9 cellular contexts compared by ENCODE assay signal in the genomic region with DNA sequence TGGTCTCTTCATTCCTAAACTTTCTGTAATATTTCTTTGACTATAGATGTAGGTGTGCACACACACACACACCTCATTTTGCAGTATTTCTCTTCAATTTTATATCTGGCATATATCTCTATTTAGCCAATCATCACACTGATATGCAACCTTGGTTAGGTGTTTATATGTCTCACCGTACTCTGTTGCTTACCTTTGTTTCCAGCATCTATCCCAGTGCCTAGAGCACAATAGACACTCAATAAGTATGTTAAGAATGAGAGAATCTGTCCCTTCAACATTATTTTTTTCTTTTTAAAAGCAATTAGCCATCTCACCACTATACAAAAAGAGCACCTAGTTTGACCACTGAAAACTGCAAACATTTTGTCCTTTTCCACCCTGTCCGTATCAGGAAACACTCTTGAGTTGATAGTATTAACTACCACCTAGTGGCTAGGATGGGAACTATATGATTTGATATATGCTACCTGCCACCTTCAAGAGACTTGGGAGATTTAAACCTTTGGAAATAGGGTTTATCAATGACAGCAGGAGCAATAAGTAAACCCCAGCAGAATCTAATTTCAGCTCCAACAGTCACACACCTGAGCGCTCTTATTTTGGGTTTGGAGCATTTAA. TPM values are rescaled to one million over a fixed set of nuclear protein-coding genes. Genes with fewer than 3 reads are reported as not detected.
A peak's percentile ranks its signal among the peaks of the same experiment; 100 is the strongest.
DNase-seq lines count a peak whose midpoint lies in the region; ATAC-seq, FAIRE-seq and TF ChIP-seq lines count a peak whose summit lies in the region.
"Had no signal": no experiment of that assay in that cellular context is flagged by ENCODE, and none has a peak within 500 bp of the region (broad histone marks: within the 10 kb centered on the region; RNA-seq: fewer than 3 reads in every experiment).

No MANE protein-coding gene starts in this region.

- no peak for FAIRE-seq in RCC 7860 (lab: Jason Lieb, UNC)

- no peak overlapping the region for H3K27ac ChIP-seq in left ventricle myocardium inferior (replicated peaks)
- H3K27ac ChIP-seq in hepatocyte, result no peak overlapping the region

- ATAC-seq in Right ventricle myocardium inferior (no peak), HG02885 (IDR thresholded peaks at IDR 0.05; ENCODE audit: poor library complexity, unreplicated experiment) (peak; percentile 83), HG03039 (IDR thresholded peaks at IDR 0.05; ENCODE audit: unreplicated experiment) (no peak)

- H4K20me1 ChIP-seq in hepatocyte (ENCODE audit: insufficient read depth, poor library complexity, severe bottlenecking), result no peaks in the 10 kb centered on the region

- H3K9me3 ChIP-seq in left ventricle myocardium inferior (replicated peaks) (no peaks in the 10 kb centered on the region), hepatocyte (ENCODE audit: low read depth) (no peaks in the 10 kb centered on the region)

- H3K79me2 ChIP-seq in hepatocyte, result no peaks in the 10 kb centered on the region

- H3K4me2 ChIP-seq in hepatocyte, result no peak overlapping the region

- H3K4me1 ChIP-seq in left ventricle myocardium inferior (no peaks in the 10 kb centered on the region), hepatocyte (ENCODE audit: insufficient read depth) (no peaks in the 10 kb centered on the region)

- 49% methylated on average over 3 of the region's 3 CpGs for WGBS in hepatocyte (ENCODE audit: low lambda C conversion rate, missing lambda C conversion rate)

- H3K36me3 ChIP-seq in left ventricle myocardium inferior (no peaks in the 10 kb centered on the region), hepatocyte (replicated peaks; ENCODE audit: insufficient read depth, low read depth) (no peaks in the 10 kb centered on the region)

- H3K27me3 ChIP-seq in left ventricle myocardium inferior (ENCODE audit: low read depth) (no peaks in the 10 kb centered on the region), hepatocyte (no peaks in the 10 kb centered on the region)

- peak; percentile 55 for TF ChIP-seq CTCF in left ventricle myocardium inferior (IDR thresholded peaks at IDR 0.05; ENCODE audit: borderline replicate concordance)
- TF ChIP-seq CTCF in hepatocyte (IDR thresholded peaks at IDR 0.05; ENCODE audit: poor library complexity), result peak; percentile 49

- DNase-seq in left ventricle myocardium inferior, result no peak
- no peak for DNase-seq in Right ventricle myocardium inferior (ENCODE audit: missing footprints)
- peak; percentile 21 for DNase-seq in RCC 7860 (ENCODE audit: low spot score)
- peak; percentile 46 for DNase-seq in hepatocyte (ENCODE audit: low spot score)
- DNase-seq in GM19240 (ENCODE audit: insufficient read length, low spot score), result no peak
- DNase-seq in stimulated activated CD4-positive, alpha-beta T cell treated with anti-CD3 and anti-CD28 coated beads, Interleukin-2, amount 100 ng/mL, for 24 hours, result no peak
- DNase-seq: stimulated activated naive B cell treated with anti-CD40 and anti-IgM and Interleukin-4, amounts not matched to agents 10 μg/mL and 1 μg/mL and 100 μg/mL, for 72 hours had no signal

- no peak overlapping the region for H2AFZ ChIP-seq in hepatocyte

- intact Hi-C loops in left ventricle myocardium inferior (cut with micrococcal nuclease), result no loop called here
- intact Hi-C loops in Right ventricle myocardium inferior (cut with DNase I), result no loop called here

- H3K4me3 ChIP-seq in left ventricle myocardium inferior (no peak overlapping the region), hepatocyte (no peak overlapping the region)

- H3K9me2 ChIP-seq in hepatocyte (replicated peaks; ENCODE audit: insufficient read depth), result no peaks in the 10 kb centered on the region

RNA-seq across cellular contexts. Expression of gene RSPO3, which starts 48.7 kb away (rescaled TPM):
- total RNA-seq in left ventricle myocardium inferior, result 0.27 TPM
- 0.92 TPM for total RNA-seq in Right ventricle myocardium inferior
- total RNA-seq in hepatocyte, result 1.9 and 4.8 TPM in 2 replicates
- polyA plus RNA-seq in hepatocyte, result 11.2 and 15.9 TPM in 2 replicates

Comparison
In these comparisons a context has a peak if more than half of its experiments do, and no peak if none do; other contexts are left out.
1. DNase-seq: peak in RCC 7860 (single experiment) and hepatocyte (single experiment); none in left ventricle myocardium inferior (single experiment), Right ventricle myocardium inferior (single experiment), GM19240 (single experiment) and stimulated activated CD4-positive, alpha-beta T cell treated with anti-CD3 and anti-CD28 coated beads, Interleukin-2, amount 100 ng/mL, for 24 hours (0 of 2).